8 cellular contexts compared by ENCODE assay signal in the genomic region with DNA sequence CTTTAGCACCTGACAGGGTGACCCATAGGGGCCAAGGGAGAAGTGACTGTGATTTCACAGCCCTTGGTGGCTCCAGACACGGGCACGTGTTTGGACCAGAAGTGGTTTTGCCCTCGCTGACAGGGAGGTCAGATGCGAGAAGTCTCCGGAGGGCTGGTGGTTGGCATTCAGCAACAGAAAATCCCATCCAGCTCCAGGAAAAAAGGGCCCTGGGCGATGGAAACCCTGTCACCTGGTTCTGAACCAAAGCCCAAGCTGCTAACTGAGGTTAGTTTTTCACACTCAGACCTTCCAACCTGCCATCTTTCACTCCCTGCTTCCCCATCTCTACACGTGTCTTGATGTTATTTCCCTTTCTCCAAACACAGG.
A peak's percentile ranks its signal among the peaks of the same experiment; 100 is the strongest.
DNase-seq lines count a peak whose midpoint lies in the region; ATAC-seq and TF ChIP-seq lines count a peak whose summit lies in the region.

No MANE protein-coding gene starts in this region.

- peak overlapping the region; percentile 63 for H2BK12ac ChIP-seq in trophoblast cell (ENCODE audit: low read length)

- DNase-seq in HK-2 (ENCODE audit: unreplicated experiment) = peak; percentile 38
- DNase-seq in fibroblast of lung (ENCODE audit: low read depth in 2 of 2) = no peak
- DNase-seq in trophoblast cell = peak in 1 of 2 donors; percentile 46
- DNase-seq in activated CD4-positive, alpha-beta T cell treated with anti-CD3 and anti-CD28 coated beads for 1 hour = no peak
- DNase-seq in epidermal melanocyte (ENCODE audit: insufficient read length, low spot score) = no peak
- no peak for DNase-seq in activated CD4-positive, alpha-beta T cell treated with anti-CD3 and anti-CD28 coated beads for 48 hours
- DNase-seq in stimulated activated CD4-positive, alpha-beta T cell treated with anti-CD3 and anti-CD28 coated beads, Interleukin-2, amount 100 ng/mL, for 48 hours = no peak

- no CpG with 5 or more reads among the region's 7 CpGs for WGBS in trophoblast cell (ENCODE audit: extremely low coverage, insufficient coverage, insufficient read length)

- TF ChIP-seq CTCF in fibroblast of lung (conservative IDR thresholded peaks at IDR 0.05 in 1 of 2, IDR thresholded peaks at IDR 0.05 in 1 of 2; ENCODE audit: low read depth in 1 of 2, low read length in 2 of 2) = no peak

- peak overlapping the region; percentile 35 for H3K14ac ChIP-seq in trophoblast cell (ENCODE audit: low read length)

- H3K4ac ChIP-seq in trophoblast cell (ENCODE audit: low read depth, low read length) = peak overlapping the region; percentile 47

- H3K27me3 ChIP-seq in fibroblast of lung (ENCODE audit: control insufficient read depth, insufficient read depth, low read length) (no peaks in the 10 kb centered on the region), trophoblast cell (ENCODE audit: insufficient read depth, low read length) (no peaks in the 10 kb centered on the region)

- H3K36me3 ChIP-seq in fibroblast of lung (ENCODE audit: control insufficient read depth, insufficient read depth, low read length) = no peaks in the 10 kb centered on the region
- no peaks in the 10 kb centered on the region for H3K36me3 ChIP-seq in trophoblast cell (ENCODE audit: control insufficient read depth in 1 of 2, insufficient read depth in 2 of 2, low read length in 2 of 2)

- H4K8ac ChIP-seq in trophoblast cell (ENCODE audit: low read depth, low read length) = no peak overlapping the region

- no peak overlapping the region for H2AK5ac ChIP-seq in trophoblast cell (ENCODE audit: low read length)

- no peak overlapping the region for H3K23ac ChIP-seq in trophoblast cell (ENCODE audit: low read length)

- no peak overlapping the region for H3K18ac ChIP-seq in trophoblast cell (ENCODE audit: low read length)

- H3K27ac ChIP-seq in fibroblast of lung (ENCODE audit: insufficient read depth, low read length) (peak overlapping the region; percentile 95), trophoblast cell (ENCODE audit: low read depth, low read length) (peak overlapping the region; percentile 31)

- no peaks in the 10 kb centered on the region for H4K20me1 ChIP-seq in fibroblast of lung (ENCODE audit: control insufficient read depth, extremely low read depth, insufficient read depth, low read length)

- H3K4me2 ChIP-seq in fibroblast of lung (ENCODE audit: extremely low read depth, insufficient read depth, low read length) (peak overlapping the region; percentile 66), trophoblast cell (ENCODE audit: low read length) (peak overlapping the region; percentile 46)

- H2BK120ac ChIP-seq in trophoblast cell (ENCODE audit: insufficient read depth, low read length, poor library complexity) = peak overlapping the region; percentile 68

- H3K9ac ChIP-seq in fibroblast of lung (ENCODE audit: insufficient read depth, low read length) = peak overlapping the region; percentile 41
- no peak overlapping the region for H3K9ac ChIP-seq in trophoblast cell (ENCODE audit: low read length)

- peak overlapping the region; percentile 74 for H4K91ac ChIP-seq in trophoblast cell (ENCODE audit: low read depth, low read length)

- H2AFZ ChIP-seq in fibroblast of lung (ENCODE audit: low read length) = no peak overlapping the region
- peak overlapping the region; percentile 17 for H2AFZ ChIP-seq in trophoblast cell (ENCODE audit: insufficient read depth, low read length, poor library complexity)

- H3K9me3 ChIP-seq in fibroblast of lung (ENCODE audit: control insufficient read depth, insufficient read depth, low read depth, low read length) (no peaks in the 10 kb centered on the region), trophoblast cell (ENCODE audit: insufficient read depth, low read depth, low read length) (no peaks in the 10 kb centered on the region)

- H3K4me3 ChIP-seq in fibroblast of lung (replicated peaks in 1 of 4; ENCODE audit: control extremely low read depth in 1 of 4, insufficient read depth in 1 of 4, low read depth in 3 of 4, low read length in 4 of 4) (peak overlapping the region in 2 of 4 experiments; percentile 23 to 66), trophoblast cell (ENCODE audit: low read depth, low read length) (no peak overlapping the region)

- H2BK5ac ChIP-seq in trophoblast cell (ENCODE audit: low read depth, low read length, poor library complexity) = peak overlapping the region; percentile 74

- peak; percentile 12 for ATAC-seq in GM19043 (IDR thresholded peaks at IDR 0.05; ENCODE audit: low read depth, unreplicated experiment)

- peaks cover 10% of the 10 kb centered on the region for H3K79me1 ChIP-seq in trophoblast cell (ENCODE audit: low read length)

- H3K79me2 ChIP-seq in fibroblast of lung (ENCODE audit: control insufficient read depth, insufficient read depth, low read length) (no peaks in the 10 kb centered on the region), trophoblast cell (ENCODE audit: control insufficient read depth, insufficient read depth, low read length, poor library complexity) (no peaks in the 10 kb centered on the region)

- no peak overlapping the region for H4K12ac ChIP-seq in trophoblast cell (ENCODE audit: low read depth, low read length)

- H3K4me1 ChIP-seq in fibroblast of lung (ENCODE audit: control insufficient read depth, extremely low read depth, insufficient read depth, low read length) (peaks cover 7% of the 10 kb centered on the region), trophoblast cell (ENCODE audit: control insufficient read depth in 1 of 2, insufficient read depth in 2 of 2, low read length in 2 of 2) (peaks cover 7 to 10% of the 10 kb centered on the region in 2 experiments)
